In genomic region chr17:75176625-75177024, GRCh38 we compare ENCODE assay signal across 12 cellular contexts.
"Had no signal": no experiment of that assay in that cellular context is flagged by ENCODE, and none has a peak within 500 bp of the region (broad histone marks: within the 10 kb centered on the region; RNA-seq: fewer than 3 reads in every experiment).

No MANE protein-coding gene starts in this region.

- DNase-seq: cerebellar nuclear complex; cortex of kidney; effector CD4-positive, alpha-beta T cell; heart left ventricle; kidney glomerular epithelial cell; left ventricle myocardium superior; retina; stimulated activated naive CD4-positive, alpha-beta T cell; WERI-Rb-1 had no signal

- ATAC-seq: gastroesophageal sphincter, heart left ventricle, left ventricle myocardium superior had no signal

- H3K27me3 ChIP-seq: ascending aorta, esophagus muscularis mucosa, gastroesophageal sphincter, heart left ventricle had no signal

- H3K4me3 ChIP-seq: ascending aorta, esophagus muscularis mucosa, gastroesophageal sphincter, heart left ventricle had no signal

- H3K27ac ChIP-seq: ascending aorta, esophagus muscularis mucosa, gastroesophageal sphincter, heart left ventricle, WERI-Rb-1 had no signal

- H3K9me3 ChIP-seq: ascending aorta, esophagus muscularis mucosa, gastroesophageal sphincter, heart left ventricle had no signal
